ENCODE assay signal across 1 cellular context in genomic region chr17:82098939-82099765, GRCh38.
TF ChIP-seq lines count a peak whose summit lies in the region.

No MANE protein-coding gene starts in this region.

TF ChIP-seq in K562, 482 proteins besides CTCF, POLR2A, EP300 and RAD21 (continued from another document and continues in another):
- TF ChIP-seq ZNF12 (CRISPR knock-in tag; IDR thresholded peaks at IDR 0.05) (no peak), ZNF695 (CRISPR knock-in tag; IDR thresholded peaks at IDR 0.05) (no peak), POLR2H (tag; IDR thresholded peaks at IDR 0.05; ENCODE audit: low read depth) (no peak), ETV5 (CRISPR knock-in tag; IDR thresholded peaks at IDR 0.05; ENCODE audit: low read depth) (no peak), TBP (optimal IDR thresholded peaks at IDR 0.05; ENCODE audit: low read depth, low read length) (no peak), CHD7 (IDR thresholded peaks at IDR 0.05; ENCODE audit: low read depth, low read length) (no peak), SAFB2 (IDR thresholded peaks at IDR 0.05; ENCODE audit: borderline replicate concordance, low read depth, low read length, severe bottlenecking) (no peak), POLR2AphosphoS2 (IDR thresholded peaks at IDR 0.05; ENCODE audit: low read length) (no peak), SRSF3 (IDR thresholded peaks at IDR 0.05; ENCODE audit: insufficient read depth, low read length) (0 out of 2 replicates have a peak, but pooled peaks have one; percentile 37), OTX1 (CRISPR knock-in tag; IDR thresholded peaks at IDR 0.05) (peak; percentile 38; the same call in 1 of the 2 replicates), RB1 (IDR thresholded peaks at IDR 0.05; ENCODE audit: low read depth) (no peak), SUPT5H (IDR thresholded peaks at IDR 0.05) (0 out of 2 replicates have a peak, but pooled peaks have one; percentile 41), PTRF (tag; IDR thresholded peaks at IDR 0.05) (no peak), BMI1 (IDR thresholded peaks at IDR 0.05; ENCODE audit: low read length) (no peak), ZNF184 (CRISPR knock-in tag; IDR thresholded peaks at IDR 0.05) (no peak), ZNF212 (CRISPR knock-in tag; IDR thresholded peaks at IDR 0.05) (no peak), HCFC1 (IDR thresholded peaks at IDR 0.05; ENCODE audit: low read depth, low read length) (no peak), SRF (CRISPR knock-in tag; IDR thresholded peaks at IDR 0.05) (no peak), MEF2D (tag; conservative IDR thresholded peaks at IDR 0.05; ENCODE audit: low read depth) (no peak), MITF (IDR thresholded peaks at IDR 0.05) (no peak), GMEB1 (CRISPR knock-in tag; IDR thresholded peaks at IDR 0.05) (no peak), TFAP4 (CRISPR knock-in tag; IDR thresholded peaks at IDR 0.05; ENCODE audit: borderline replicate concordance) (peak; percentile 69), GTF2F1 (IDR thresholded peaks at IDR 0.05; ENCODE audit: low read depth, low read length) (no peak), MYNN (IDR thresholded peaks at IDR 0.05) (no peak), MYNN (CRISPR knock-in tag; IDR thresholded peaks at IDR 0.05) (no peak), MECOM (CRISPR knock-in tag; IDR thresholded peaks at IDR 0.05) (no peak), KAT7 (CRISPR knock-in tag; IDR thresholded peaks at IDR 0.05; ENCODE audit: borderline replicate concordance) (0 out of 2 replicates have a peak, but pooled peaks have one; percentile 93), CXXC5 (CRISPR knock-in tag; IDR thresholded peaks at IDR 0.05) (peak; percentile 86; the same call in 1 of the 2 replicates), ZNF655 (CRISPR knock-in tag; IDR thresholded peaks at IDR 0.05) (no peak), IFI16 (CRISPR knock-in tag; IDR thresholded peaks at IDR 0.05) (no peak), CBX1 (IDR thresholded peaks at IDR 0.05; ENCODE audit: low read depth) (0 out of 2 replicates have a peak, but pooled peaks have one; percentile 22), PKNOX1 (IDR thresholded peaks at IDR 0.05) (no peak), SAFB (IDR thresholded peaks at IDR 0.05; ENCODE audit: borderline replicate concordance, low read depth, low read length) (peak; percentile 88), ZSCAN32 (CRISPR knock-in tag; IDR thresholded peaks at IDR 0.05) (no peak), SMC3 (conservative IDR thresholded peaks at IDR 0.05; ENCODE audit: insufficient read depth, low read depth, low read length) (no peak), PPARD (CRISPR knock-in tag; IDR thresholded peaks at IDR 0.05) (no peak), ARID3B (CRISPR knock-in tag; IDR thresholded peaks at IDR 0.05; ENCODE audit: borderline replicate concordance) (no peak), ATF4 (CRISPR knock-in tag; IDR thresholded peaks at IDR 0.05) (peak; percentile 4; the same call in 1 of the 2 replicates), HIVEP1 (CRISPR knock-in tag; IDR thresholded peaks at IDR 0.05) (no peak), ZNF316 (IDR thresholded peaks at IDR 0.05) (no peak), PHB (CRISPR knock-in tag; IDR thresholded peaks at IDR 0.05) (no peak)
